Comparison of ENCODE assay signal across 19 cellular contexts in genomic region chr16:49531425-49531824, GRCh38.
A peak's percentile ranks its signal among the peaks of the same experiment; 100 is the strongest.
DNase-seq lines count a peak whose midpoint lies in the region; ATAC-seq and TF ChIP-seq lines count a peak whose summit lies in the region.
"Had no signal": no experiment of that assay in that cellular context is flagged by ENCODE, and none has a peak within 500 bp of the region (broad histone marks: within the 10 kb centered on the region; RNA-seq: fewer than 3 reads in every experiment).

No MANE protein-coding gene starts in this region.

- H3K9ac ChIP-seq in BLaER1 (no peak overlapping the region; the same call in 1 of the 2 replicates), endodermal cell (ENCODE audit: extremely low read depth, low read length, poor library complexity, severe bottlenecking) (no peak overlapping the region), neuronal stem cell (ENCODE audit: low read depth, low read length, poor library complexity) (no peak overlapping the region)

- no peak overlapping the region for H3K4ac ChIP-seq in neuronal stem cell (ENCODE audit: low read length)

- H4K91ac ChIP-seq in neuronal stem cell (ENCODE audit: low read depth, low read length, poor library complexity), result no peak overlapping the region

- peak overlapping the region; percentile 44 for H2AK5ac ChIP-seq in neuronal stem cell (ENCODE audit: low read depth, low read length)

- no peak for TF ChIP-seq CTCF in endodermal cell (conservative IDR thresholded peaks at IDR 0.05)

- peaks cover 74% of the 10 kb centered on the region for H4K20me1 ChIP-seq in BLaER1

- no peak overlapping the region for H2BK12ac ChIP-seq in neuronal stem cell (ENCODE audit: low read length)

- peaks cover 68% of the 10 kb centered on the region for H3K4me1 ChIP-seq in BLaER1
- H3K4me1 ChIP-seq in endodermal cell (ENCODE audit: control insufficient read depth, insufficient read depth, low read length), result peaks cover 7% of the 10 kb centered on the region
- peaks cover 42 to 47% of the 10 kb centered on the region in 2 donors for H3K4me1 ChIP-seq in neuronal stem cell (ENCODE audit: control insufficient read depth in 2 of 2, insufficient read depth in 1 of 2, low read depth in 1 of 2, low read length in 2 of 2)

- peaks cover 4% of the 10 kb centered on the region for H3K79me1 ChIP-seq in neuronal stem cell (ENCODE audit: low read depth, low read length)

- no peaks in the 10 kb centered on the region for H3K36me3 ChIP-seq in BLaER1
- H3K36me3 ChIP-seq in endodermal cell (ENCODE audit: control insufficient read depth, insufficient read depth, low read length), result no peaks in the 10 kb centered on the region
- H3K36me3 ChIP-seq in neuronal stem cell (replicated peaks in 1 of 2; ENCODE audit: control insufficient read depth in 2 of 2, insufficient read depth in 2 of 2, low read length in 2 of 2), result no peaks in the 10 kb centered on the region

- H3K4me1 Mint-ChIP-seq in endodermal cell, result peaks cover 26% of the 10 kb centered on the region
- peaks cover 19% of the 10 kb centered on the region for H3K4me1 Mint-ChIP-seq in activated naive CD4-positive, alpha-beta T cell treated with anti-CD3 and anti-CD28 coated beads, Interleukin-2, amount 10 ng/mL, durations not matched to agents 7 days and 5 days

- H3K9me3 Mint-ChIP-seq in endodermal cell, result no peaks in the 10 kb centered on the region
- H3K9me3 Mint-ChIP-seq in activated naive CD4-positive, alpha-beta T cell treated with anti-CD3 and anti-CD28 coated beads, Interleukin-2, amount 10 ng/mL, durations not matched to agents 7 days and 5 days, result no peaks in the 10 kb centered on the region
- H3K9me3 Mint-ChIP-seq: H9 had no signal

- H3K27me3 ChIP-seq in BLaER1 (no peaks in the 10 kb centered on the region), endodermal cell (ENCODE audit: control insufficient read depth, insufficient read depth, low read length, poor library complexity, severe bottlenecking) (no peaks in the 10 kb centered on the region), neuronal stem cell (ENCODE audit: control insufficient read depth in 3 of 3, insufficient read depth in 3 of 3, low read depth in 1 of 3, low read length in 3 of 3) (no peaks in the 10 kb centered on the region)

- DNase-seq in NCI-H146 treated with DMSO at 0.1 percent for 48 hours (lab: John Stamatoyannopoulos, UW; ENCODE audit: unreplicated experiment) (peak; percentile 37), endodermal cell (no peak), neuronal stem cell (ENCODE audit: low spot score) (no peak), NCI-H1436 (lab: John Stamatoyannopoulos, UW) (no peak)
- DNase-seq in activated CD4-positive, alpha-beta T cell treated with anti-CD3 and anti-CD28 coated beads, Interleukin-2, amount 50 U/mL, for 1 hour, result no peak
- DNase-seq in activated naive CD4-positive, alpha-beta T cell treated with anti-CD3 and anti-CD28 coated beads, Interleukin-2, amount 10 ng/mL, durations not matched to agents 7 days and 5 days, result no peak
- DNase-seq: 8988T; C1 segment of cervical spinal cord; CD4-positive, CD25-positive, alpha-beta regulatory T cell; CD8-positive, alpha-beta memory T cell; COR-L47; DMS 273 treated with DMSO at 0.1 percent for 48 hours; DMS53; DND-41; EL; H9 had no signal

- H3K4me3 ChIP-seq in BLaER1 (no peak overlapping the region), endodermal cell (ENCODE audit: low read length) (no peak overlapping the region), neuronal stem cell (ENCODE audit: low read length in 2 of 2) (no peak overlapping the region)
- H3K4me3 ChIP-seq: GM12878 had no signal

- peak overlapping the region; percentile 31 for H3K27ac Mint-ChIP-seq in endodermal cell
- H3K27ac Mint-ChIP-seq in activated naive CD4-positive, alpha-beta T cell treated with anti-CD3 and anti-CD28 coated beads, Interleukin-2, amount 10 ng/mL, durations not matched to agents 7 days and 5 days, result no peak overlapping the region
- H3K27ac Mint-ChIP-seq: CD8-positive, alpha-beta memory T cell had no signal

- no peak overlapping the region for H2BK120ac ChIP-seq in neuronal stem cell (ENCODE audit: low read depth, low read length)

- ATAC-seq in HG02642 (IDR thresholded peaks at IDR 0.05; ENCODE audit: poor library complexity, unreplicated experiment), result no peak

- no peak overlapping the region for H3K14ac ChIP-seq in neuronal stem cell (ENCODE audit: low read length)

- H3K36me3 Mint-ChIP-seq in endodermal cell (ENCODE audit: low read depth), result no peaks in the 10 kb centered on the region
- no peaks in the 10 kb centered on the region for H3K36me3 Mint-ChIP-seq in activated naive CD4-positive, alpha-beta T cell treated with anti-CD3 and anti-CD28 coated beads, Interleukin-2, amount 10 ng/mL, durations not matched to agents 7 days and 5 days
- H3K36me3 Mint-ChIP-seq: CD4-positive, CD25-positive, alpha-beta regulatory T cell; CD8-positive, alpha-beta memory T cell had no signal

- H3K9me3 ChIP-seq in BLaER1 (no peaks in the 10 kb centered on the region), endodermal cell (ENCODE audit: control insufficient read depth, low read length) (no peaks in the 10 kb centered on the region), neuronal stem cell (replicated peaks in 1 of 2; ENCODE audit: control insufficient read depth in 2 of 2, insufficient read depth in 1 of 2, low read depth in 1 of 2, low read length in 2 of 2) (no peaks in the 10 kb centered on the region)

- no peak overlapping the region for H2BK5ac ChIP-seq in neuronal stem cell (ENCODE audit: low read length)

- CTCF ChIA-PET in activated naive CD4-positive, alpha-beta T cell treated with anti-CD3 and anti-CD28 coated beads, Interleukin-2, amount 10 ng/mL, durations not matched to agents 7 days and 5 days (lab: Charles Lee), result no interaction called here

- no peak overlapping the region for H3K4me3 Mint-ChIP-seq in endodermal cell
- H3K4me3 Mint-ChIP-seq in activated naive CD4-positive, alpha-beta T cell treated with anti-CD3 and anti-CD28 coated beads, Interleukin-2, amount 10 ng/mL, durations not matched to agents 7 days and 5 days, result no peak overlapping the region
- H3K4me3 Mint-ChIP-seq: CD8-positive, alpha-beta memory T cell; H9 had no signal

- H4K8ac ChIP-seq in neuronal stem cell (ENCODE audit: low read depth, low read length), result no peak overlapping the region

- WGBS in endodermal cell (ENCODE audit: insufficient coverage in 1 of 2, insufficient read length in 1 of 2), 2 experiments, result 81 to 95% methylated on average over 2 to 3 of the region's 3 CpGs
- WGBS in neuronal stem cell (ENCODE audit: extremely low coverage in 2 of 2, insufficient read length in 2 of 2, insufficient replicate concordance in 1 of 2), 2 donors, result no CpG with 5 or more reads among the region's 3 CpGs

- peak overlapping the region; percentile 77 for H3K18ac ChIP-seq in neuronal stem cell (ENCODE audit: low read length)

- no peak overlapping the region for H2BK15ac ChIP-seq in neuronal stem cell (ENCODE audit: low read length)

- H3K27ac ChIP-seq in BLaER1, result no peak overlapping the region
- H3K27ac ChIP-seq in endodermal cell (ENCODE audit: low read depth, low read length), result no peak overlapping the region
- H3K27ac ChIP-seq in neuronal stem cell (replicated peaks; ENCODE audit: low read length), result no peak overlapping the region

- H3K23ac ChIP-seq in neuronal stem cell (ENCODE audit: low read depth, low read length, poor library complexity), result no peak overlapping the region

- no peak overlapping the region for H2AFZ ChIP-seq in neuronal stem cell (ENCODE audit: low read length)

- H3K4me2 ChIP-seq in BLaER1 (peak overlapping the region; percentile 96), neuronal stem cell (ENCODE audit: insufficient read depth, low read length, poor library complexity, severe bottlenecking) (no peak overlapping the region)

- no peaks in the 10 kb centered on the region for H3K27me3 Mint-ChIP-seq in endodermal cell (ENCODE audit: insufficient read depth)
- H3K27me3 Mint-ChIP-seq in activated naive CD4-positive, alpha-beta T cell treated with anti-CD3 and anti-CD28 coated beads, Interleukin-2, amount 10 ng/mL, durations not matched to agents 7 days and 5 days, result peaks cover 17% of the 10 kb centered on the region
